ENCODE assay signal across 12 cellular contexts in the genomic region with DNA sequence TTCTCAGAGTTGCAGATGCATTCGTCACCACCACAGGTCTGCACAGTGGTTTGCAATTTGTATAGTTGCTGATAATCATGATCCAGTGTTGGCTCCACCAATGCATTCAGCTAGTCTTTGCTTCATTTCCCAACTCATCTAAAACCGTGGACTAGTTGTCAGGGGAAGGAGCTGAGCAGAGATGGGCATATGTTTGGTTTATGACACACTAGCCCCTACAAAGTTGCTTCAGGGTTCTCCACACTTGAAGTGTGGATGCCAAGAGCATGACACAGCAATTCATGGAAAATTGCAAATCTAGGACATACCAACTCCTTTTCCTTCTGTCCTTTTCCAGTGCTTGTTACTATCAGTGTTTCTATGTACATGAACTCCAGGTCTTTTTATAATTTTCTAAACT.
DNase-seq lines count a peak whose midpoint lies in the region; ATAC-seq and TF ChIP-seq lines count a peak whose summit lies in the region.
"Had no signal": no experiment of that assay in that cellular context is flagged by ENCODE, and none has a peak within 500 bp of the region (broad histone marks: within the 10 kb centered on the region; RNA-seq: fewer than 3 reads in every experiment).

No MANE protein-coding gene starts in this region.

- 40% methylated on average over 2 of the region's 2 CpGs for WGBS in right cardiac atrium

- intact Hi-C loops in right cardiac atrium (cut with DNase I): no loop called here

- H3K27ac ChIP-seq in right cardiac atrium (ENCODE audit: low read length): no peak overlapping the region
- H3K27ac ChIP-seq: BLaER1 had no signal

- H3K9me3 ChIP-seq in adipocyte (ENCODE audit: control insufficient read depth, low read length) (no peaks in the 10 kb centered on the region), right cardiac atrium (ENCODE audit: control insufficient read depth, low read length) (no peaks in the 10 kb centered on the region)
- H3K9me3 ChIP-seq: BLaER1 had no signal

- H3K4me3 ChIP-seq in adipocyte (ENCODE audit: low read length) (no peak overlapping the region), choroid plexus epithelial cell (ENCODE audit: low read depth, low read length) (no peak overlapping the region), skeletal muscle cell (ENCODE audit: low read depth, low read length) (no peak overlapping the region), right cardiac atrium (ENCODE audit: low read length) (no peak overlapping the region)
- H3K4me3 ChIP-seq: BLaER1 had no signal

- H3K4me1 ChIP-seq in adipocyte (ENCODE audit: control insufficient read depth, insufficient read depth, low read length) (no peaks in the 10 kb centered on the region), right cardiac atrium (ENCODE audit: control insufficient read depth, insufficient read depth, low read length) (peaks cover 2% of the 10 kb centered on the region)
- H3K4me1 ChIP-seq: BLaER1 had no signal

- no peaks in the 10 kb centered on the region for H3K36me3 ChIP-seq in adipocyte (ENCODE audit: control insufficient read depth, insufficient read depth, low read length, severe bottlenecking)
- H3K36me3 ChIP-seq: BLaER1 had no signal

- H3K9ac ChIP-seq in adipocyte (ENCODE audit: low read length): no peak overlapping the region
- H3K9ac ChIP-seq: BLaER1 had no signal

- H3K27me3 ChIP-seq in adipocyte (replicated peaks; ENCODE audit: control insufficient read depth, insufficient read depth, low read length): no peaks in the 10 kb centered on the region
- no peaks in the 10 kb centered on the region for H3K27me3 ChIP-seq in right cardiac atrium (ENCODE audit: control insufficient read depth, insufficient read depth)
- H3K27me3 ChIP-seq: BLaER1 had no signal

- no peak for TF ChIP-seq CTCF in choroid plexus epithelial cell (conservative IDR thresholded peaks at IDR 0.05; ENCODE audit: low read depth, low read length)

- no peak for ATAC-seq in right cardiac atrium

- DNase-seq in HS-5 (ENCODE audit: low read depth) (peak; percentile 9), adipocyte (ENCODE audit: low read depth) (peak; percentile 62), choroid plexus epithelial cell (ENCODE audit: low read depth) (peak; percentile 39), skeletal muscle cell (ENCODE audit: low read depth) (peak; percentile 24), T-helper 2 cell (no peak), right cardiac atrium (no peak)
- DNase-seq in activated CD4-positive, alpha-beta T cell treated with anti-CD3 and anti-CD28 coated beads, Interleukin-2, amount 50 U/mL, for 48 hours: no peak
- DNase-seq: H7, NCI-H1436 treated with DMSO at 0.1 percent for 48 hours, NCI-H2081, SIG-M5 had no signal

Comparison
In these comparisons a context has a peak if more than half of its experiments do, and no peak if none do; other contexts are left out.
1. DNase-seq: peak in HS-5 (single experiment), adipocyte (single experiment), choroid plexus epithelial cell (single experiment) and skeletal muscle cell (single experiment); none in activated CD4-positive, alpha-beta T cell treated with anti-CD3 and anti-CD28 coated beads, Interleukin-2, amount 50 U/mL, for 48 hours (0 of 2), T-helper 2 cell (0 of 5) and right cardiac atrium (0 of 3).